16 cellular contexts compared by ENCODE assay signal in genomic region chr3:132209860-132210259, GRCh38.
DNase-seq lines count a peak whose midpoint lies in the region; FAIRE-seq and TF ChIP-seq lines count a peak whose summit lies in the region.
"Had no signal": no experiment of that assay in that cellular context is flagged by ENCODE, and none has a peak within 500 bp of the region (broad histone marks: within the 10 kb centered on the region; RNA-seq: fewer than 3 reads in every experiment).

No MANE protein-coding gene starts in this region.

- no peaks in the 10 kb centered on the region for H3K9me3 ChIP-seq in BE2C
- H3K9me3 ChIP-seq: Caco-2 had no signal

- H3K36me3 ChIP-seq in BE2C, result no peaks in the 10 kb centered on the region

- no peak for FAIRE-seq in RCC 7860 (lab: Jason Lieb, UNC)
- FAIRE-seq: A204.1, H54, HepG2, HTR-8/SVneo had no signal

- H3K4me1 ChIP-seq in BE2C, result no peaks in the 10 kb centered on the region; the same call in 1 of the 2 replicates
- H3K4me1 ChIP-seq: Caco-2 had no signal

- in situ Hi-C loops in Caki2 (cut with HindIII; ENCODE audit: low pct_unique_long_range_greater_than_20kb, low sequenced_read_pairs), result no loop called here

- DNase-seq in Caki2 (ENCODE audit: low read depth), result peak; percentile 82
- peak; percentile 13 for DNase-seq in RCC 7860 (ENCODE audit: low spot score)
- peak; percentile 25 for DNase-seq in kidney glomerular epithelial cell (lab: John Stamatoyannopoulos, UW)
- peak; percentile 28 for DNase-seq in renal cortical epithelial cell (ENCODE audit: low read depth)
- no peak for DNase-seq in BE2C
- no peak for DNase-seq in NCI-H2171 treated with DMSO at 0.1 percent for 48 hours (lab: John Stamatoyannopoulos, UW)
- DNase-seq in COLO829 (ENCODE audit: low spot score), result no peak
- no peak for DNase-seq in GM19238 (ENCODE audit: insufficient read length, low spot score)
- DNase-seq: Caco-2; CD8-positive, alpha-beta T cell; DMS53; GF-D8 had no signal

- H3K27me3 ChIP-seq in BE2C, result no peaks in the 10 kb centered on the region

- no peak overlapping the region for H3K4me3 ChIP-seq in BE2C (ENCODE audit: low read depth, low read length)

- TF ChIP-seq CTCF in BE2C (IDR thresholded peaks at IDR 0.05; ENCODE audit: low read depth, low read length), result no peak

Comparison
In these comparisons a context has a peak if more than half of its experiments do, and no peak if none do; other contexts are left out.
1. DNase-seq: peak in Caki2 (single experiment), RCC 7860 (single experiment), kidney glomerular epithelial cell (single experiment) and renal cortical epithelial cell (single experiment); none in BE2C (single experiment), NCI-H2171 treated with DMSO at 0.1 percent for 48 hours (single experiment), COLO829 (single experiment) and GM19238 (single experiment).